In genomic region chr2:99470957-99471356, GRCh38 we compare ENCODE assay signal across 1 cellular context.
TF ChIP-seq lines count a peak whose summit lies in the region.

No MANE protein-coding gene starts in this region.

TF ChIP-seq in GM23338, 12 proteins besides CTCF, POLR2A, EP300 and RAD21 (continued from another document):
- TF ChIP-seq ZNF462 (CRISPR knock-in tag; IDR thresholded peaks at IDR 0.05) (no peak), ZNF114 (CRISPR knock-in tag; IDR thresholded peaks at IDR 0.05) (no peak), REST (IDR thresholded peaks at IDR 0.05; ENCODE audit: unreplicated experiment) (no peak), ZNF331 (CRISPR knock-in tag; IDR thresholded peaks at IDR 0.05; ENCODE audit: low read depth) (no peak), JUNB (IDR thresholded peaks at IDR 0.05; ENCODE audit: unreplicated experiment) (no peak), EZH2phosphoT487 (IDR thresholded peaks at IDR 0.05; ENCODE audit: unreplicated experiment) (no peak)
